In the genomic region with DNA sequence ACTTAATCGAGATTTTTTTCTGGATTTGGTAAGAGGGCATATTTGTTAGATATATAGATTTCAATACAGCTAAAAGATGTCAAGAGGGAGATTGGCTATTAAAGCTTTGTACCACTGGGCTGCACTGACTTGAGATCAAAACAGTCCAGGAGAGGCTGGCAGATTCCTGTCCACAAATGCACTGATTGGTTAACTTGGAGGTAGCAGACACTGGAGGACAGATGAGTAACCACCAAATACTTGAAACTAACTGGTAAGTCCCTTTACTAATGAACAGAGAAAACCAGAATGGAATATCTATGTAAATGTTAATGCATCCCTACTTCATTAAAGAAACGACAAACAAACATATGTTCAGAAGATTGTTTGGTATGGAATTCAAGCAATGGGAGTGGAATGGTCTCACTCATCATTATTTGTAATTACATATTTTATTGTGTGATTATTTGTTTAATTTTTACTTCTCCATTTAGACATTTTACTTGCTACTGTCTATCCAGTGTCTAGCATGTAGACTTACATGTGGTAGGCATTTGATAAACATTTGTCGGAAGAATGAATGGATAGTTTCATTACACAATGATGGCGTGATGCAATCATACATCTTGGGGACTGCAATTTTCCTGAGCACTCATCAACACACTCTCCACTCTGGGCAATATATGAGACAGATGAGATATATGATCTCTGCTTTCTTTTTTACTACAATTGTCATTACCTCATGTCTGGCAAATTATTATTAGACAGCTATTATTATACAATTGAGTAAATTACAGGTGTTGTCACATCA, we compare ENCODE assay signal across 16 cellular contexts.
DNase-seq lines count a peak whose midpoint lies in the region; TF ChIP-seq lines count a peak whose summit lies in the region.
"Had no signal": no experiment of that assay in that cellular context is flagged by ENCODE, and none has a peak within 500 bp of the region (broad histone marks: within the 10 kb centered on the region; RNA-seq: fewer than 3 reads in every experiment).

No MANE protein-coding gene starts in this region.

- H3K27me3 ChIP-seq in adipocyte (replicated peaks; ENCODE audit: control insufficient read depth, insufficient read depth, low read length) = no peaks in the 10 kb centered on the region
- no peaks in the 10 kb centered on the region for H3K27me3 ChIP-seq in hepatocyte
- H3K27me3 ChIP-seq: BLaER1, heart left ventricle, neutrophil, suprapubic skin had no signal

- no peaks in the 10 kb centered on the region for H3K36me3 ChIP-seq in adipocyte (ENCODE audit: control insufficient read depth, insufficient read depth, low read length, severe bottlenecking)
- no peaks in the 10 kb centered on the region for H3K36me3 ChIP-seq in hepatocyte (replicated peaks; ENCODE audit: insufficient read depth, low read depth)
- H3K36me3 ChIP-seq: BLaER1, heart left ventricle, neutrophil, suprapubic skin had no signal

- no peak overlapping the region for H3K4me2 ChIP-seq in hepatocyte
- H3K4me2 ChIP-seq: BLaER1 had no signal

- H3K4me1 ChIP-seq in adipocyte (ENCODE audit: control insufficient read depth, insufficient read depth, low read length) (peaks cover 23% of the 10 kb centered on the region), hepatocyte (ENCODE audit: insufficient read depth) (peaks cover 13% of the 10 kb centered on the region)
- H3K4me1 ChIP-seq: BLaER1, heart left ventricle had no signal

- H2AFZ ChIP-seq in hepatocyte = no peak overlapping the region

- no peaks in the 10 kb centered on the region for H3K27me3 Mint-ChIP-seq in activated CD4-positive, alpha-beta memory T cell treated with anti-CD3 and anti-CD28 coated beads, Interleukin-2, amount 10 ng/mL, durations not matched to agents 7 days and 5 days
- H3K27me3 Mint-ChIP-seq: activated naive CD8-positive, alpha-beta T cell treated with anti-CD3 and anti-CD28 coated beads, Interleukin-2, amount 50 U/mL, for 24 hours had no signal

- TF ChIP-seq CTCF in hepatocyte (IDR thresholded peaks at IDR 0.05; ENCODE audit: poor library complexity) = no peak

- DNase-seq in GM04504 (ENCODE audit: low read depth) (peak; percentile 60), NCI-H1436 treated with DMSO at 0.1 percent for 48 hours (lab: John Stamatoyannopoulos, UW) (peak; percentile 84), adipocyte (ENCODE audit: low read depth) (peak; percentile 21), hepatocyte (ENCODE audit: low spot score) (no peak), NCI-H524 treated with DMSO at 0.1 percent for 48 hours (lab: John Stamatoyannopoulos, UW) (no peak), ACHN (no peak)
- no peak for DNase-seq in activated CD4-positive, alpha-beta T cell treated with anti-CD3 and anti-CD28 coated beads, Interleukin-2, amount 50 U/mL, for 4 hours
- no peak for DNase-seq in activated CD4-positive, alpha-beta memory T cell treated with anti-CD3 and anti-CD28 coated beads, Interleukin-2, amount 10 ng/mL, durations not matched to agents 7 days and 5 days
- DNase-seq: activated naive CD8-positive, alpha-beta T cell treated with anti-CD3 and anti-CD28 coated beads, Interleukin-2, amount 50 U/mL, for 24 hours; heart left ventricle; OCI-M1; right cardiac atrium; stimulated activated CD4-positive, alpha-beta T cell treated with anti-CD3 and anti-CD28 coated beads, Interleukin-1b, Interleukin-23, amount 100 ng/mL, for 48 hours had no signal

- H3K27ac ChIP-seq in hepatocyte = peak overlapping the region; percentile 90
- H3K27ac ChIP-seq: BLaER1, heart left ventricle, neutrophil, suprapubic skin had no signal

- no peak overlapping the region for H3K4me3 Mint-ChIP-seq in activated CD4-positive, alpha-beta memory T cell treated with anti-CD3 and anti-CD28 coated beads, Interleukin-2, amount 10 ng/mL, durations not matched to agents 7 days and 5 days
- H3K4me3 Mint-ChIP-seq: activated naive CD8-positive, alpha-beta T cell treated with anti-CD3 and anti-CD28 coated beads, Interleukin-2, amount 50 U/mL, for 24 hours had no signal

- no peaks in the 10 kb centered on the region for H3K9me3 ChIP-seq in adipocyte (ENCODE audit: control insufficient read depth, low read length)
- no peaks in the 10 kb centered on the region for H3K9me3 ChIP-seq in hepatocyte (ENCODE audit: low read depth)
- H3K9me3 ChIP-seq: BLaER1, heart left ventricle, neutrophil, suprapubic skin had no signal

- no peaks in the 10 kb centered on the region for H3K79me2 ChIP-seq in hepatocyte

- no peaks in the 10 kb centered on the region for H3K4me1 Mint-ChIP-seq in activated CD4-positive, alpha-beta memory T cell treated with anti-CD3 and anti-CD28 coated beads, Interleukin-2, amount 10 ng/mL, durations not matched to agents 7 days and 5 days
- H3K4me1 Mint-ChIP-seq: activated naive CD8-positive, alpha-beta T cell treated with anti-CD3 and anti-CD28 coated beads, Interleukin-2, amount 50 U/mL, for 24 hours had no signal

- H4K20me1 ChIP-seq in hepatocyte (ENCODE audit: insufficient read depth, poor library complexity, severe bottlenecking) = no peaks in the 10 kb centered on the region
- H4K20me1 ChIP-seq: BLaER1 had no signal

- H3K9me3 Mint-ChIP-seq in activated CD4-positive, alpha-beta memory T cell treated with anti-CD3 and anti-CD28 coated beads, Interleukin-2, amount 10 ng/mL, durations not matched to agents 7 days and 5 days = no peaks in the 10 kb centered on the region

- H3K4me3 ChIP-seq in adipocyte (ENCODE audit: low read length) (no peak overlapping the region), hepatocyte (no peak overlapping the region)
- H3K4me3 ChIP-seq: BLaER1, heart left ventricle, suprapubic skin had no signal

- CTCF ChIA-PET in activated CD4-positive, alpha-beta memory T cell treated with anti-CD3 and anti-CD28 coated beads, Interleukin-2, amount 10 ng/mL, durations not matched to agents 7 days and 5 days (lab: Charles Lee) = no interaction called here

- H3K36me3 Mint-ChIP-seq in activated CD4-positive, alpha-beta memory T cell treated with anti-CD3 and anti-CD28 coated beads, Interleukin-2, amount 10 ng/mL, durations not matched to agents 7 days and 5 days (ENCODE audit: low read depth) = no peaks in the 10 kb centered on the region

- H3K9ac ChIP-seq in adipocyte (ENCODE audit: low read length) = no peak overlapping the region
- H3K9ac ChIP-seq: BLaER1 had no signal

- no peak overlapping the region for H3K27ac Mint-ChIP-seq in activated CD4-positive, alpha-beta memory T cell treated with anti-CD3 and anti-CD28 coated beads, Interleukin-2, amount 10 ng/mL, durations not matched to agents 7 days and 5 days
- H3K27ac Mint-ChIP-seq: activated naive CD8-positive, alpha-beta T cell treated with anti-CD3 and anti-CD28 coated beads, Interleukin-2, amount 50 U/mL, for 24 hours had no signal

- H3K9me2 ChIP-seq in hepatocyte (replicated peaks; ENCODE audit: insufficient read depth) = no peaks in the 10 kb centered on the region

- POLR2A ChIA-PET in activated CD4-positive, alpha-beta memory T cell treated with anti-CD3 and anti-CD28 coated beads, Interleukin-2, amount 10 ng/mL, durations not matched to agents 7 days and 5 days (lab: Charles Lee) = no interaction called here

- WGBS in hepatocyte (ENCODE audit: low lambda C conversion rate, missing lambda C conversion rate) = 93% methylated on average over 4 of the region's 4 CpGs

- in situ Hi-C loops in ACHN (cut with HindIII; ENCODE audit: low pct_ligation_motif_present, low pct_unique_long_range_greater_than_20kb, low sequenced_read_pairs) = no loop called here

Comparison
In these comparisons a context has a peak if more than half of its experiments do, and no peak if none do; other contexts are left out.
1. DNase-seq: peak in GM04504 (single experiment), NCI-H1436 treated with DMSO at 0.1 percent for 48 hours (single experiment) and adipocyte (single experiment); none in hepatocyte (single experiment), activated CD4-positive, alpha-beta T cell treated with anti-CD3 and anti-CD28 coated beads, Interleukin-2, amount 50 U/mL, for 4 hours (0 of 2), NCI-H524 treated with DMSO at 0.1 percent for 48 hours (single experiment), ACHN (single experiment) and activated CD4-positive, alpha-beta memory T cell treated with anti-CD3 and anti-CD28 coated beads, Interleukin-2, amount 10 ng/mL, durations not matched to agents 7 days and 5 days (single experiment).